Comparison of ENCODE assay signal across 1 cellular context in genomic region chr20:51643390-51643789, GRCh38.
TF ChIP-seq lines count a peak whose summit lies in the region.

No MANE protein-coding gene starts in this region.

TF ChIP-seq in endothelial cell of umbilical vein, 7 proteins besides CTCF, POLR2A, EP300 and RAD21:
- TF ChIP-seq FOS (IDR thresholded peaks at IDR 0.05; ENCODE audit: borderline replicate concordance, insufficient read depth, low read length) (no peak), MAX (IDR thresholded peaks at IDR 0.05; ENCODE audit: insufficient read depth, insufficient read length) (no peak), EZH2 (IDR thresholded peaks at IDR 0.05; ENCODE audit: borderline replicate concordance, low read depth, low read length, severe bottlenecking) (no peak), GATA2 (IDR thresholded peaks at IDR 0.05; ENCODE audit: insufficient read depth, insufficient read length, low read depth, low read length) (no peak), JUN (IDR thresholded peaks at IDR 0.05; ENCODE audit: borderline replicate concordance, insufficient read depth, insufficient read length, low read depth) (no peak), MYC (IDR thresholded peaks at IDR 0.05; ENCODE audit: low read depth, low read length) (no peak), POLR2AphosphoS5 (IDR thresholded peaks at IDR 0.05; ENCODE audit: insufficient read depth, low read depth, low read length) (no peak)
TF ChIP-seq in endothelial cell of umbilical vein: peak in this region for 0.
